26 cellular contexts compared by ENCODE assay signal in genomic region chr13:31248361-31248760, GRCh38.
"Had no signal": no experiment of that assay in that cellular context is flagged by ENCODE, and none has a peak within 500 bp of the region (broad histone marks: within the 10 kb centered on the region; RNA-seq: fewer than 3 reads in every experiment).

No MANE protein-coding gene starts in this region.

- H3K27me3 Mint-ChIP-seq: activated CD8-positive, alpha-beta T cell treated with anti-CD3 and anti-CD28 coated beads for 36 hours; activated naive CD8-positive, alpha-beta T cell; activated T-helper 17 cell treated with anti-CD3 and anti-CD28 coated beads, Interleukin-2, amount 50 U/mL, for 72 hours; effector memory CD8-positive, alpha-beta T cell had no signal

- H3K4me3 ChIP-seq: esophagus muscularis mucosa, gastrocnemius medialis had no signal

- H3K4me3 Mint-ChIP-seq: activated CD8-positive, alpha-beta T cell treated with anti-CD3 and anti-CD28 coated beads for 36 hours; activated naive CD8-positive, alpha-beta T cell; activated T-cell treated with anti-CD3 and anti-CD28 coated beads, Interleukin-2, amount 50 U/mL, for 4 hours; activated T-helper 17 cell treated with anti-CD3 and anti-CD28 coated beads, Interleukin-2, amount 50 U/mL, for 72 hours; effector memory CD8-positive, alpha-beta T cell had no signal

- H3K36me3 ChIP-seq: brain microvascular endothelial cell, gastrocnemius medialis had no signal

- DNase-seq: activated CD4-positive, alpha-beta T cell treated with anti-CD3 and anti-CD28 coated beads for 4 hours; activated CD4-positive, alpha-beta T cell treated with anti-CD3 and anti-CD28 coated beads, Interleukin-2, amount 50 U/mL, for 1 hour; activated CD4-positive, alpha-beta T cell treated with anti-CD3 and anti-CD28 coated beads, Interleukin-2, amount 50 U/mL, for 48 hours; activated CD4-positive, CD25-positive, alpha-beta regulatory T cell; activated CD4-positive, CD25-positive, alpha-beta regulatory T cell treated with anti-CD3 and anti-CD28 coated beads, Interleukin-2, amount 50 U/mL, for 72 hours; activated CD8-positive, alpha-beta memory T cell treated with anti-CD3 and anti-CD28 coated beads for 24 hours; activated CD8-positive, alpha-beta T cell treated with anti-CD3 and anti-CD28 coated beads for 36 hours; activated effector memory CD4-positive, alpha-beta T cell treated with Interleukin-2 at 50 U/mL for 16 hours; activated gamma-delta T cell treated with Interleukin-2 at 50 U/mL for 16 hours; activated naive CD4-positive, alpha-beta T cell treated with anti-CD3 and anti-CD28 coated beads, Interleukin-2, amount 50 U/mL, for 16 hours; activated naive CD4-positive, alpha-beta T cell treated with Interleukin-2 at 50 U/mL for 16 hours; activated T-cell treated with anti-CD3 and anti-CD28 coated beads, Interleukin-2, amount 50 U/mL, for 4 hours; amniotic stem cell; anterior cingulate cortex; brain microvascular endothelial cell; cortex of kidney; dermis blood vessel endothelial cell; effector CD4-positive, alpha-beta T cell; effector memory CD8-positive, alpha-beta T cell; erythroblast; foreskin keratinocyte; gastrocnemius medialis; T-helper 2 cell had no signal

- ATAC-seq: activated CD8-positive, alpha-beta T cell treated with anti-CD3 and anti-CD28 coated beads for 36 hours; activated T-cell treated with anti-CD3 and anti-CD28 coated beads, Interleukin-2, amount 50 U/mL, for 4 hours; activated T-helper 17 cell treated with anti-CD3 and anti-CD28 coated beads, Interleukin-2, amount 50 U/mL, for 72 hours; effector memory CD8-positive, alpha-beta T cell; foreskin keratinocyte; gastrocnemius medialis had no signal

- H3K27ac ChIP-seq: brain microvascular endothelial cell, esophagus muscularis mucosa, foreskin keratinocyte, gastrocnemius medialis had no signal

- H3K9me3 ChIP-seq: esophagus muscularis mucosa, gastrocnemius medialis had no signal

- H3K27ac Mint-ChIP-seq: activated CD8-positive, alpha-beta T cell treated with anti-CD3 and anti-CD28 coated beads for 36 hours; activated naive CD8-positive, alpha-beta T cell; activated T-helper 17 cell treated with anti-CD3 and anti-CD28 coated beads, Interleukin-2, amount 50 U/mL, for 72 hours; effector memory CD8-positive, alpha-beta T cell had no signal

- H3K4me1 Mint-ChIP-seq: activated T-helper 17 cell treated with anti-CD3 and anti-CD28 coated beads, Interleukin-2, amount 50 U/mL, for 72 hours had no signal

- H3K4me1 ChIP-seq: foreskin keratinocyte, gastrocnemius medialis had no signal
